ENCODE assay signal across 10 cellular contexts in genomic region chr10:24762966-24763623, GRCh38.
DNase-seq lines count a peak whose midpoint lies in the region; ATAC-seq, FAIRE-seq and TF ChIP-seq lines count a peak whose summit lies in the region.
"Had no signal": no experiment of that assay in that cellular context is flagged by ENCODE, and none has a peak within 500 bp of the region (broad histone marks: within the 10 kb centered on the region; RNA-seq: fewer than 3 reads in every experiment).

No MANE protein-coding gene starts in this region.

- no peak overlapping the region for H3K27ac ChIP-seq in RWPE1
- H3K27ac ChIP-seq: dorsolateral prefrontal cortex had no signal

- POLR2A ChIA-PET in RWPE1 (lab: Yijun Ruan, JAX; ENCODE audit: low non-redundant PET), result no interaction called here

- CTCF ChIA-PET in RWPE1 (lab: Yijun Ruan, JAX), result interaction anchor here (0.6 kb wide), 1 partner anchor 9 kb away, joined by 3 read pairs; no protein-coding TSS in a partner anchor

- no peak for TF ChIP-seq POLR2A in H54 (IDR thresholded peaks at IDR 0.05; ENCODE audit: low read depth, low read length)

- DNase-seq in H54 (ENCODE audit: insufficient read length, low spot score) (peak; percentile 39), RWPE1 (ENCODE audit: low spot score) (peak; percentile 32), foreskin fibroblast (peak; percentile 29 to 60), retinal pigment epithelial cell (ENCODE audit: low read depth) (peak; percentile 70), Ammon's horn (ENCODE audit: low spot score) (no peak), GM19238 (ENCODE audit: insufficient read length, low spot score) (no peak)
- DNase-seq: dorsolateral prefrontal cortex; NCI-H524; stimulated activated CD8-positive, alpha-beta memory T cell treated with anti-CD3 and anti-CD28 coated beads, Interleukin-4, amount 100 ng/mL, for 48 hours had no signal

- no peak for ATAC-seq in HG03159 (IDR thresholded peaks at IDR 0.05; ENCODE audit: unreplicated experiment)

- no peak for TF ChIP-seq CTCF in RWPE1 (conservative IDR thresholded peaks at IDR 0.05; ENCODE audit: low read depth)
- no peak for TF ChIP-seq CTCF in foreskin fibroblast (IDR thresholded peaks at IDR 0.05; ENCODE audit: low read depth, low read length)
- no peak for TF ChIP-seq CTCF in retinal pigment epithelial cell (conservative IDR thresholded peaks at IDR 0.05; ENCODE audit: low read depth, low read length)

- FAIRE-seq in H54 (lab: Jason Lieb, UNC), result peak; percentile 97

- H3K4me3 ChIP-seq in foreskin fibroblast (ENCODE audit: low read depth in 1 of 2, low read length in 2 of 2) (no peak overlapping the region), retinal pigment epithelial cell (ENCODE audit: low read length) (no peak overlapping the region)
- H3K4me3 ChIP-seq: dorsolateral prefrontal cortex had no signal

Comparison
In these comparisons a context has a peak if more than half of its experiments do, and no peak if none do; other contexts are left out.
1. DNase-seq: peak in H54 (single experiment), RWPE1 (single experiment), foreskin fibroblast (2 of 2) and retinal pigment epithelial cell (single experiment); none in Ammon's horn (single experiment) and GM19238 (single experiment).